Comparison of ENCODE assay signal across 2 cellular contexts in the genomic region with DNA sequence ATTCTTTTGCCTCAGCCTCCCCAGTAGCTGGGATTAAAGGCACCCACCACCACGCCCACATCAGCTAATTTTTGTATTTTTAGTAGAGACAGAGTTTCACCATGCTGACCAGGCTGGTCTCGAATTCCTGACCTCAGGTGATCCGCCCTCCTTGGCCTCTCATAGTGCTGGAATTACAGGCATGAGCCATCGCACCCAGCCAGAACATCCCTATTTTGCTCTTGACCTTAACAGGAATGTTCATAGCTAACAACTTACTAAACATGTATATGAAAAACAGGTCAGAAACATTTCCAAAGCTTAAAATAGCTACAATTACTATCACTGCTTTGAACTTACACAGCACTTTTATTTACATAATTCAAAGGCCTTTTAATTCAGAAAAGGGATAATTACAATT.
TF ChIP-seq lines count a peak whose summit lies in the region.

No MANE protein-coding gene starts in this region.

TF ChIP-seq in GM12891, 5 proteins besides CTCF, POLR2A, EP300 and RAD21:
- TF ChIP-seq POU2F2 (IDR thresholded peaks at IDR 0.05; ENCODE audit: low read depth, low read length) (no peak), SPI1 (IDR thresholded peaks at IDR 0.05; ENCODE audit: low read depth, low read length) (no peak), POLR2AphosphoS5 (IDR thresholded peaks at IDR 0.05; ENCODE audit: low read depth, low read length) (no peak), TAF1 (IDR thresholded peaks at IDR 0.05; ENCODE audit: low read depth, low read length) (no peak), PAX5 (IDR thresholded peaks at IDR 0.05; ENCODE audit: insufficient read depth, low read length, severe bottlenecking) (no peak)

TF ChIP-seq in HepG2, 621 proteins besides CTCF, POLR2A, EP300 and RAD21:
- TF ChIP-seq SOX6 (IDR thresholded peaks at IDR 0.05) (no peak), SOX6 (CRISPR knock-in tag; IDR thresholded peaks at IDR 0.05) (no peak), SYNCRIP (IDR thresholded peaks at IDR 0.05; ENCODE audit: insufficient read depth, low read depth, low read length) (no peak), E2F5 (CRISPR knock-in tag; conservative IDR thresholded peaks at IDR 0.05) (no peak), ZNF652 (CRISPR knock-in tag; IDR thresholded peaks at IDR 0.05; ENCODE audit: borderline replicate concordance, low read depth) (no peak), GATAD1 (CRISPR knock-in tag; IDR thresholded peaks at IDR 0.05) (no peak), SMC3 (IDR thresholded peaks at IDR 0.05; ENCODE audit: low read length) (no peak), ZNF703 (CRISPR knock-in tag; IDR thresholded peaks at IDR 0.05; ENCODE audit: borderline replicate concordance) (no peak), REPIN1 (CRISPR knock-in tag; IDR thresholded peaks at IDR 0.05; ENCODE audit: borderline replicate concordance, low read depth) (no peak), MXI1 (IDR thresholded peaks at IDR 0.05; ENCODE audit: borderline replicate concordance, low read depth, low read length) (no peak), ATM (IDR thresholded peaks at IDR 0.05; ENCODE audit: borderline replicate concordance) (no peak), PCBP2 (optimal IDR thresholded peaks at IDR 0.05; ENCODE audit: low read depth, low read length, poor library complexity, severe bottlenecking) (no peak), ZNF101 (CRISPR knock-in tag; IDR thresholded peaks at IDR 0.05; ENCODE audit: borderline replicate concordance, low read depth) (no peak), ZNF780A (CRISPR knock-in tag; IDR thresholded peaks at IDR 0.05) (no peak), ZNF552 (CRISPR knock-in tag; IDR thresholded peaks at IDR 0.05; ENCODE audit: borderline replicate concordance) (no peak), NFKB2 (CRISPR knock-in tag; IDR thresholded peaks at IDR 0.05; ENCODE audit: borderline replicate concordance) (no peak), MATR3 (CRISPR knock-in tag; IDR thresholded peaks at IDR 0.05) (no peak), HNRNPK (IDR thresholded peaks at IDR 0.05; ENCODE audit: low read depth, low read length, poor library complexity, severe bottlenecking) (no peak)
- TF ChIP-seq, protein P1, sequence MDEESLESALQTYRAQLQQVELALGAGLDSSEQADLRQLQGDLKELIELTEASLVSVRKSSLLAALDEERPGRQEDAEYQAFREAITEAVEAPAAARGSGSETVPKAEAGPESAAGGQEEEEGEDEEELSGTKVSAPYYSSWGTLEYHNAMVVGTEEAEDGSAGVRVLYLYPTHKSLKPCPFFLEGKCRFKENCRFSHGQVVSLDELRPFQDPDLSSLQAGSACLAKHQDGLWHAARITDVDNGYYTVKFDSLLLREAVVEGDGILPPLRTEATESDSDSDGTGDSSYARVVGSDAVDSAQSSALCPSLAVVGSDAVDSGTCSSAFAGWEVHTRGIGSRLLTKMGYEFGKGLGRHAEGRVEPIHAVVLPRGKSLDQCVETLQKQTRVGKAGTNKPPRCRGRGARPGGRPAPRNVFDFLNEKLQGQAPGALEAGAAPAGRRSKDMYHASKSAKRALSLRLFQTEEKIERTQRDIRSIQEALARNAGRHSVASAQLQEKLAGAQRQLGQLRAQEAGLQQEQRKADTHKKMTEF (CRISPR knock-in tag; IDR thresholded peaks at IDR 0.05): no peak
